In genomic region chr2:131201098-131201497, GRCh38 we compare ENCODE assay signal across 24 cellular contexts. TPM values are rescaled to one million over a fixed set of nuclear protein-coding genes. Genes with fewer than 3 reads are reported as not detected.
"Had no signal": no experiment of that assay in that cellular context is flagged by ENCODE, and none has a peak within 500 bp of the region (broad histone marks: within the 10 kb centered on the region; RNA-seq: fewer than 3 reads in every experiment).

No MANE protein-coding gene starts in this region.

- DNase-seq: Karpas-422, KG1, MG63, NCI-H1092, NCI-H1105 treated with DMSO at 0.1 percent for 48 hours, NCI-H1417 treated with DMSO at 0.1 percent for 48 hours, NCI-H146, NCI-H1694 treated with DMSO at 0.1 percent for 48 hours, NCI-H1930, NCI-H2081, NCI-H2107, NCI-H2227 treated with DMSO at 0.1 percent for 48 hours, NCI-H446, NCI-H510A, NCI-H524 treated with DMSO at 0.1 percent for 48 hours, NCI-H69, NCI-H774, Right ventricle myocardium superior, RPMI8226, SK-N-SH, SW 1271, T-cell had no signal

- H3K4me3 Mint-ChIP-seq: T-cell had no signal

- FAIRE-seq: RCC 7860 had no signal

- H3K27me3 Mint-ChIP-seq: T-cell had no signal

- ATAC-seq: T-cell had no signal

- H3K27me3 ChIP-seq: MG63 had no signal

- H3K9me3 Mint-ChIP-seq: T-cell had no signal

- H3K27ac Mint-ChIP-seq: T-cell had no signal

- H3K36me3 ChIP-seq: MG63 had no signal

- H3K4me1 Mint-ChIP-seq: T-cell had no signal

- H3K36me3 Mint-ChIP-seq: T-cell had no signal

- H3K4me2 ChIP-seq: SK-N-SH had no signal

- H3K9ac ChIP-seq: SK-N-SH had no signal

- H3K9me3 ChIP-seq: MG63, SK-N-SH had no signal

- H3K4me3 ChIP-seq: MG63 had no signal

RNA-seq across cellular contexts. Expression of gene POTEE, which starts 8.2 kb away (rescaled TPM):
- total RNA-seq: Right ventricle myocardium superior, SK-MEL-5 had no signal
